Comparison of ENCODE assay signal across 14 cellular contexts in genomic region chr6:159838020-159838744, GRCh38. TPM values are rescaled to one million over a fixed set of nuclear protein-coding genes. Genes with fewer than 3 reads are reported as not detected.
DNase-seq lines count a peak whose midpoint lies in the region; ATAC-seq and TF ChIP-seq lines count a peak whose summit lies in the region.
"Had no signal": no experiment of that assay in that cellular context is flagged by ENCODE, and none has a peak within 500 bp of the region (broad histone marks: within the 10 kb centered on the region; RNA-seq: fewer than 3 reads in every experiment).

No MANE protein-coding gene starts in this region.

- no peak overlapping the region for H4K8ac ChIP-seq in mesendoderm (ENCODE audit: low read depth, low read length)

- H3K79me2 ChIP-seq in mesendoderm (ENCODE audit: control insufficient read depth, insufficient read depth, low read length), result no peaks in the 10 kb centered on the region

- no peak overlapping the region for H3K4me3 ChIP-seq in fibroblast of the aortic adventitia (ENCODE audit: low read depth, low read length)
- H3K4me3 ChIP-seq in mesendoderm (ENCODE audit: low read length), result no peak overlapping the region
- H3K4me3 ChIP-seq in lower lobe of right lung, result no peak overlapping the region
- H3K4me3 ChIP-seq: GM23248 had no signal

- H3K79me1 ChIP-seq in mesendoderm (ENCODE audit: low read length), result no peaks in the 10 kb centered on the region

- H2BK5ac ChIP-seq in mesendoderm (ENCODE audit: low read length), result no peak overlapping the region

- no peaks in the 10 kb centered on the region for H3K4me1 ChIP-seq in mesendoderm (ENCODE audit: control insufficient read depth, low read depth, low read length)
- H3K4me1 ChIP-seq in lower lobe of right lung, result no peaks in the 10 kb centered on the region

- no peak overlapping the region for H3K56ac ChIP-seq in mesendoderm (ENCODE audit: low read length)

- no peak overlapping the region for H4K5ac ChIP-seq in mesendoderm (ENCODE audit: low read length)

- TF ChIP-seq CTCF in fibroblast of the aortic adventitia (IDR thresholded peaks at IDR 0.05; ENCODE audit: insufficient read depth, low read length) (no peak), lower lobe of right lung (IDR thresholded peaks at IDR 0.05) (no peak)

- no peak for ATAC-seq in lower lobe of right lung
- ATAC-seq: HepG2 had no signal

- H3K9me3 ChIP-seq in lower lobe of right lung, result no peaks in the 10 kb centered on the region
- H3K9me3 ChIP-seq: BLaER1 had no signal

- H2BK15ac ChIP-seq in mesendoderm (replicated peaks; ENCODE audit: low read depth), result no peak overlapping the region

- H3K4me2 ChIP-seq in mesendoderm (ENCODE audit: low read length), result no peak overlapping the region

- DNase-seq in ELF-1 (ENCODE audit: low read depth, low spot score) (peak; percentile 20), NCI-H226 (peak; percentile 42), fibroblast of the aortic adventitia (ENCODE audit: low read depth) (peak; percentile 10), mesendoderm (peak; percentile 15), lower lobe of right lung (no peak), DMS79 treated with DMSO at 0.1 percent for 48 hours (lab: John Stamatoyannopoulos, UW) (no peak)
- DNase-seq in stimulated activated CD4-positive, alpha-beta T cell treated with anti-CD3 and anti-CD28 coated beads, Interleukin-2, amount 100 ng/mL, for 48 hours, result no peak
- DNase-seq: 8988T, AML-193, DMS 273 treated with DMSO at 0.1 percent for 48 hours had no signal

- H3K27me3 ChIP-seq in mesendoderm (ENCODE audit: insufficient read depth, low read length, poor library complexity) (no peaks in the 10 kb centered on the region), lower lobe of right lung (ENCODE audit: low read depth) (no peaks in the 10 kb centered on the region)
- H3K27me3 ChIP-seq: BLaER1 had no signal

- intact Hi-C loops in lower lobe of right lung (cut with DNase I), result no loop called here

- no peak overlapping the region for H3K9ac ChIP-seq in mesendoderm (ENCODE audit: low read length)
- H3K9ac ChIP-seq: BLaER1, GM23248 had no signal

- H2AK5ac ChIP-seq in mesendoderm (ENCODE audit: low read length), result no peak overlapping the region

- H3K23ac ChIP-seq in mesendoderm (ENCODE audit: low read length), result no peak overlapping the region

- no peak overlapping the region for H2BK120ac ChIP-seq in mesendoderm (ENCODE audit: low read depth, low read length)

- H3K18ac ChIP-seq in mesendoderm (ENCODE audit: low read length), result no peak overlapping the region

- H3K27ac ChIP-seq in mesendoderm (ENCODE audit: low read depth, low read length) (no peak overlapping the region), lower lobe of right lung (no peak overlapping the region)
- H3K27ac ChIP-seq: GM23248 had no signal

- no peak overlapping the region for H3K4ac ChIP-seq in mesendoderm (ENCODE audit: low read depth, low read length)

- no CpG with 5 or more reads among the region's 7 CpGs for WGBS in mesendoderm (ENCODE audit: extremely low coverage, insufficient coverage, low lambda C conversion rate)

- H3K36me3 ChIP-seq in mesendoderm (ENCODE audit: control insufficient read depth, insufficient read depth, low read length) (no peaks in the 10 kb centered on the region), lower lobe of right lung (no peaks in the 10 kb centered on the region)
- H3K36me3 ChIP-seq: BLaER1 had no signal

RNA-seq across cellular contexts. Expression of gene PNLDC1, which starts 38.1 kb away (rescaled TPM):
- total RNA-seq in fibroblast of the aortic adventitia (ENCODE audit: low replicate concordance), result not detected in 2 replicates
- 0.14 TPM for polyA plus RNA-seq in mesendoderm (2013, experiment 1 of 2)
- polyA plus RNA-seq in mesendoderm (2013, experiment 2 of 2), result 0.06 TPM
- 0.27 TPM for total RNA-seq in lower lobe of right lung
- total RNA-seq: GM23248, HepG2, HFFc6 had no signal
- polyA plus RNA-seq: GM23248, HepG2 had no signal

RNA-seq across cellular contexts. Expression of gene MRPL18, which starts 47.9 kb away (rescaled TPM):
- total RNA-seq in fibroblast of the aortic adventitia (ENCODE audit: low replicate concordance) (70.6 and 103 TPM in 2 replicates), lower lobe of right lung (47.8 TPM)
- 95.2 TPM for polyA plus RNA-seq in mesendoderm (2013, experiment 1 of 2)
- 95.5 TPM for polyA plus RNA-seq in mesendoderm (2013, experiment 2 of 2)

RNA-seq across cellular contexts. Expression of gene TCP1, which starts 48.8 kb away (rescaled TPM):
- total RNA-seq in fibroblast of the aortic adventitia (ENCODE audit: low replicate concordance), result 203 and 249 TPM in 2 replicates
- polyA plus RNA-seq in mesendoderm (2013, experiment 1 of 2), result 221 TPM
- 220 TPM for polyA plus RNA-seq in mesendoderm (2013, experiment 2 of 2)
- 112 TPM for total RNA-seq in lower lobe of right lung

RNA-seq across cellular contexts. Expression of gene MAS1, which starts 52.6 kb away (rescaled TPM):
- under 0.01 and 0.08 TPM in 2 replicates for total RNA-seq in fibroblast of the aortic adventitia (ENCODE audit: low replicate concordance)
- polyA plus RNA-seq in mesendoderm (2013, experiment 1 of 2), result not detected
- polyA plus RNA-seq in mesendoderm (2013, experiment 2 of 2), result not detected
- total RNA-seq in lower lobe of right lung, result not detected
- total RNA-seq: GM23248, HepG2, HFFc6 had no signal
- polyA plus RNA-seq: GM23248, HepG2 had no signal

Comparison
In these comparisons a context has a peak if more than half of its experiments do, and no peak if none do; other contexts are left out.
1. DNase-seq: peak in ELF-1 (single experiment), NCI-H226 (single experiment), fibroblast of the aortic adventitia (single experiment) and mesendoderm (single experiment); none in stimulated activated CD4-positive, alpha-beta T cell treated with anti-CD3 and anti-CD28 coated beads, Interleukin-2, amount 100 ng/mL, for 48 hours (0 of 2), lower lobe of right lung (single experiment) and DMS79 treated with DMSO at 0.1 percent for 48 hours (single experiment).